ENCODE assay signal across 25 cellular contexts in genomic region chr4:4847011-4847410, GRCh38. TPM values are rescaled to one million over a fixed set of nuclear protein-coding genes. Genes with fewer than 3 reads are reported as not detected.
"Had no signal": no experiment of that assay in that cellular context is flagged by ENCODE, and none has a peak within 500 bp of the region (broad histone marks: within the 10 kb centered on the region; RNA-seq: fewer than 3 reads in every experiment).

No MANE protein-coding gene starts in this region.

- H3K4me3 ChIP-seq: ascending aorta, cardiac muscle cell, K562, PC-9 had no signal

- H3K4me1 ChIP-seq: ascending aorta had no signal

- ATAC-seq: activated T-cell treated with anti-CD3 and anti-CD28 coated beads, Interleukin-2, amount 50 U/mL, for 4 hours; K562 had no signal

- H3K27ac Mint-ChIP-seq: activated CD4-positive, alpha-beta memory T cell treated with anti-CD3 and anti-CD28 coated beads for 36 hours; activated naive CD8-positive, alpha-beta T cell treated with anti-CD3 and anti-CD28 coated beads for 36 hours; activated T-helper 1 cell treated with anti-CD3 and anti-CD28 coated beads, Interleukin-12 subunit alpha, Interleukin-12 subunit beta, Interleukin-2, Interleukin-4 antibody, amounts not matched to agents 30 ng/mL and 10 ng/mL and 1 ng/mL, durations not matched to agents 14 hours and 24 hours and 36 hours; T-helper 1 cell treated with Interleukin-12 subunit alpha and Interleukin-12 subunit beta and Interleukin-4 antibody, amounts not matched to agents 30 μg/mL and 1 μg/mL, for 36 hours; T-helper 2 cell treated with Interferon-gamma antibody and Interleukin-4, amounts not matched to agents 5 μg/mL and 100 μg/mL, for 36 hours had no signal

- H3K36me3 ChIP-seq: ascending aorta, cardiac muscle cell had no signal

- H3K4me3 Mint-ChIP-seq: activated CD4-positive, alpha-beta memory T cell treated with anti-CD3 and anti-CD28 coated beads for 36 hours; activated naive CD8-positive, alpha-beta T cell treated with anti-CD3 and anti-CD28 coated beads for 36 hours; activated T-cell treated with anti-CD3 and anti-CD28 coated beads, Interleukin-2, amount 50 U/mL, for 4 hours; activated T-helper 1 cell treated with anti-CD3 and anti-CD28 coated beads, Interleukin-12 subunit alpha, Interleukin-12 subunit beta, Interleukin-2, Interleukin-4 antibody, amounts not matched to agents 30 ng/mL and 10 ng/mL and 1 ng/mL, durations not matched to agents 14 hours and 24 hours and 36 hours; T-helper 1 cell treated with Interleukin-12 subunit alpha and Interleukin-12 subunit beta and Interleukin-4 antibody, amounts not matched to agents 30 μg/mL and 1 μg/mL, for 36 hours; T-helper 2 cell treated with Interferon-gamma antibody and Interleukin-4, amounts not matched to agents 5 μg/mL and 100 μg/mL, for 36 hours had no signal

- DNase-seq: activated CD4-positive, alpha-beta memory T cell treated with anti-CD3 and anti-CD28 coated beads for 36 hours; activated CD4-positive, alpha-beta T cell treated with anti-CD3 and anti-CD28 coated beads for 4 hours; activated CD4-positive, alpha-beta T cell treated with anti-CD3 and anti-CD28 coated beads, Interleukin-2, amount 50 U/mL, for 1 hour; activated CD8-positive, alpha-beta memory T cell treated with anti-CD3 and anti-CD28 coated beads, Interleukin-2, amount 50 U/mL, for 4 hours; activated naive CD4-positive, alpha-beta T cell; activated naive CD4-positive, alpha-beta T cell treated with anti-CD3 and anti-CD28 coated beads, Interleukin-2, amount 50 U/mL, for 16 hours; activated naive CD8-positive, alpha-beta T cell treated with anti-CD3 and anti-CD28 coated beads for 36 hours; activated T-cell treated with anti-CD3 and anti-CD28 coated beads for 4 hours; activated T-cell treated with anti-CD3 and anti-CD28 coated beads, Interleukin-2, amount 50 U/mL, for 4 hours; amygdala; NCI-H1105; NCI-H1417 treated with DMSO at 0.1 percent for 48 hours; NCI-H187 treated with DMSO at 0.1 percent for 48 hours; NCI-H2081 treated with DMSO at 0.1 percent for 48 hours; NCI-H226; NCI-H524 treated with DMSO at 0.1 percent for 48 hours; PC-9; Right ventricle myocardium superior had no signal

- H3K9me3 Mint-ChIP-seq: activated CD4-positive, alpha-beta memory T cell treated with anti-CD3 and anti-CD28 coated beads for 36 hours; activated naive CD8-positive, alpha-beta T cell treated with anti-CD3 and anti-CD28 coated beads for 36 hours; activated T-cell treated with anti-CD3 and anti-CD28 coated beads, Interleukin-2, amount 50 U/mL, for 4 hours; activated T-helper 1 cell treated with anti-CD3 and anti-CD28 coated beads, Interleukin-12 subunit alpha, Interleukin-12 subunit beta, Interleukin-2, Interleukin-4 antibody, amounts not matched to agents 30 ng/mL and 10 ng/mL and 1 ng/mL, durations not matched to agents 14 hours and 24 hours and 36 hours; T-helper 1 cell treated with Interleukin-12 subunit alpha and Interleukin-12 subunit beta and Interleukin-4 antibody, amounts not matched to agents 30 μg/mL and 1 μg/mL, for 36 hours; T-helper 2 cell treated with Interferon-gamma antibody and Interleukin-4, amounts not matched to agents 5 μg/mL and 100 μg/mL, for 36 hours had no signal

- H3K27ac ChIP-seq: ascending aorta, cardiac muscle cell, PC-9, RWPE1 had no signal

- H3K27me3 ChIP-seq: ascending aorta had no signal

- H3K4me2 ChIP-seq: PC-9 had no signal

- H2AFZ ChIP-seq: PC-9 had no signal

- H3K9me3 ChIP-seq: ascending aorta had no signal

- H3K36me3 Mint-ChIP-seq: activated CD4-positive, alpha-beta memory T cell treated with anti-CD3 and anti-CD28 coated beads for 36 hours; activated naive CD8-positive, alpha-beta T cell treated with anti-CD3 and anti-CD28 coated beads for 36 hours had no signal

RNA-seq across cellular contexts. Expression of gene MSX1, which starts 12.5 kb away (rescaled TPM):
- total RNA-seq: activated T-helper 1 cell treated with anti-CD3 and anti-CD28 coated beads, Interleukin-12 subunit alpha, Interleukin-12 subunit beta, Interleukin-2, Interleukin-4 antibody, amounts not matched to agents 30 ng/mL and 10 ng/mL and 1 ng/mL, durations not matched to agents 14 hours and 24 hours and 36 hours; PC-9 had no signal
